ENCODE assay signal across 8 cellular contexts in genomic region chr4:37977471-37978452, GRCh38. TPM values are rescaled to one million over a fixed set of nuclear protein-coding genes. Genes with fewer than 3 reads are reported as not detected.
DNase-seq lines count a peak whose midpoint lies in the region; ATAC-seq and TF ChIP-seq lines count a peak whose summit lies in the region.

No MANE protein-coding gene starts in this region.

- WGBS in gastroesophageal sphincter (ENCODE audit: low coverage in 1 of 2), 2 donors, result 3 to 16% methylated on average over 11 to 18 of the region's 81 CpGs
- WGBS in suprapubic skin, result 13% methylated on average over 27 of the region's 81 CpGs

- TF ChIP-seq POLR2A in gastroesophageal sphincter (IDR thresholded peaks at IDR 0.05) (peak; percentile 11 to 19), suprapubic skin (IDR thresholded peaks at IDR 0.05) (peak in 1 of 2 donors; percentile 16)

- no peak for TF ChIP-seq EP300 in gastroesophageal sphincter (IDR thresholded peaks at IDR 0.05)
- no peak for TF ChIP-seq EP300 in suprapubic skin (IDR thresholded peaks at IDR 0.05)

- H3K27ac ChIP-seq in SJSA1 (peak overlapping the region; percentile 77), gastroesophageal sphincter (peak overlapping the region; percentile 92 to 99 (median 98)), suprapubic skin (peak overlapping the region; percentile 92)

- H3K27me3 ChIP-seq in SJSA1 (replicated peaks) (no peaks in the 10 kb centered on the region), gastroesophageal sphincter (no peaks in the 10 kb centered on the region), suprapubic skin (no peaks in the 10 kb centered on the region)

- H3K9me3 ChIP-seq in SJSA1 (replicated peaks), result no peaks in the 10 kb centered on the region
- no peaks in the 10 kb centered on the region for H3K9me3 ChIP-seq in gastroesophageal sphincter
- H3K9me3 ChIP-seq in suprapubic skin, result no peaks in the 10 kb centered on the region

- peak; percentile 46 for ATAC-seq in HG03378 (IDR thresholded peaks at IDR 0.05; ENCODE audit: unreplicated experiment)
- peak; percentile 84 for ATAC-seq in gastroesophageal sphincter

- peaks cover 4% of the 10 kb centered on the region for H3K36me3 ChIP-seq in SJSA1
- H3K36me3 ChIP-seq in gastroesophageal sphincter, result no peaks in the 10 kb centered on the region
- no peaks in the 10 kb centered on the region for H3K36me3 ChIP-seq in suprapubic skin

- H3K4me3 ChIP-seq in SJSA1, result peak overlapping the region; percentile 87
- H3K4me3 ChIP-seq in gastroesophageal sphincter, result peak overlapping the region; percentile 70 to 77
- H3K4me3 ChIP-seq in suprapubic skin, result peak overlapping the region; percentile 86

- H3K4me1 ChIP-seq in SJSA1 (replicated peaks) (peaks cover 25% of the 10 kb centered on the region), gastroesophageal sphincter (peaks cover 7 to 59% (median 8%) of the 10 kb centered on the region in 3 donors), suprapubic skin (peaks cover 22% of the 10 kb centered on the region)

- DNase-seq in CD1c-positive myeloid dendritic cell (ENCODE audit: extremely low spot score) (peak; percentile 86), GM19238 (ENCODE audit: insufficient read length, low spot score) (peak; percentile 65), SJSA1 (ENCODE audit: low read depth in 1 of 2, low spot score in 2 of 2) (peak; percentile 56 to 67), nucleus accumbens (lab: John Stamatoyannopoulos, UW) (peak in 53 of 56 donors; percentile 6 to 80 (median 41)), suprapubic skin (ENCODE audit: low spot score in 2 of 2) (peak; percentile 81 to 88)
- peak; percentile 72 for DNase-seq in activated naive CD4-positive, alpha-beta T cell treated with Interleukin-2 at 50 U/mL for 16 hours

- TF ChIP-seq CTCF in gastroesophageal sphincter (IDR thresholded peaks at IDR 0.05) (peak; percentile 56 to 82 (median 72)), suprapubic skin (IDR thresholded peaks at IDR 0.05) (peak; percentile 42)

RNA-seq across cellular contexts. Expression of gene PTTG2, which starts 17.6 kb away (rescaled TPM):
- not detected in 2 replicates for total RNA-seq in SJSA1 (2014; rRNA removed; shearing (Covaris generic))
- 1 to 10 TPM in 2 of 4 donors, under 1 TPM in 1, not detected in 1; 0.62 to 3.5 (median 2.5) TPM for total RNA-seq in gastroesophageal sphincter
- not detected for total RNA-seq in suprapubic skin

Comparison
In these comparisons a context has a peak if more than half of its experiments do, and no peak if none do; other contexts are left out.
1. Peak in every context shown above with its lines: DNase-seq, ATAC-seq, H3K4me3 ChIP-seq and H3K27ac ChIP-seq.